21 cellular contexts compared by ENCODE assay signal in genomic region chr5:150394912-150395689, GRCh38. TPM values are rescaled to one million over a fixed set of nuclear protein-coding genes. Genes with fewer than 3 reads are reported as not detected.
DNase-seq lines count a peak whose midpoint lies in the region; ATAC-seq and TF ChIP-seq lines count a peak whose summit lies in the region.
"Had no signal": no experiment of that assay in that cellular context is flagged by ENCODE, and none has a peak within 500 bp of the region (broad histone marks: within the 10 kb centered on the region; RNA-seq: fewer than 3 reads in every experiment).

No MANE protein-coding gene starts in this region.

- POLR2A ChIA-PET in OCI-LY7 (lab: Charles Lee) = interaction anchor here (0.7 to 1.2 kb wide), 2 partner anchors 23 to 32 kb away, joined by 3 read pairs; no protein-coding TSS in a partner anchor

- peak overlapping the region; percentile 7 to 68 for H3K27ac Mint-ChIP-seq in activated naive CD4-positive, alpha-beta T cell treated with anti-CD3 and anti-CD28 coated beads, Interleukin-2, amount 50 U/mL, for 72 hours
- H3K27ac Mint-ChIP-seq in effector memory CD8-positive, alpha-beta T cell = peak overlapping the region; percentile 49 to 82
- H3K27ac Mint-ChIP-seq in stimulated activated naive B cell treated with anti-CD40 and anti-IgM and Interleukin-4, amounts not matched to agents 10 μg/mL and 1 μg/mL and 100 μg/mL, for 72 hours = peak overlapping the region; percentile 76
- H3K27ac Mint-ChIP-seq: nephron, progenitor cell of endocrine pancreas had no signal

- TF ChIP-seq CTCF in OCI-LY7 (conservative IDR thresholded peaks at IDR 0.05; ENCODE audit: low read length) = peak; percentile 31; the same call in 1 of the 2 replicates
- no peak for TF ChIP-seq CTCF in GM13976 (IDR thresholded peaks at IDR 0.05; ENCODE audit: borderline replicate concordance, control extremely low read depth, extremely low read depth, insufficient read depth, missing control alignments)

- H3K4me2 ChIP-seq in OCI-LY7 (ENCODE audit: low read length) = no peak overlapping the region

- H2AFZ ChIP-seq in OCI-LY7 (ENCODE audit: low read length) = no peak overlapping the region

- H3K9me2 ChIP-seq in OCI-LY7 (ENCODE audit: insufficient read depth, low read length) = no peaks in the 10 kb centered on the region

- H3K4me1 Mint-ChIP-seq in effector memory CD8-positive, alpha-beta T cell (ENCODE audit: low read depth in 2 of 2) = peaks cover 9 to 13% of the 10 kb centered on the region in 2 donors
- peaks cover 29 to 50% of the 10 kb centered on the region in 2 donors for H3K4me1 Mint-ChIP-seq in stimulated activated naive B cell treated with anti-CD40 and anti-IgM and Interleukin-4, amounts not matched to agents 10 μg/mL and 1 μg/mL and 100 μg/mL, for 72 hours
- H3K4me1 Mint-ChIP-seq: nephron had no signal

- H3K36me3 Mint-ChIP-seq in activated naive CD4-positive, alpha-beta T cell treated with anti-CD3 and anti-CD28 coated beads, Interleukin-2, amount 50 U/mL, for 72 hours = peaks cover 8 to 9% of the 10 kb centered on the region in 2 donors
- H3K36me3 Mint-ChIP-seq in effector memory CD8-positive, alpha-beta T cell (ENCODE audit: insufficient read depth) = peaks cover 89% of the 10 kb centered on the region
- peaks cover 40 to 64% of the 10 kb centered on the region in 2 donors for H3K36me3 Mint-ChIP-seq in stimulated activated naive B cell treated with anti-CD40 and anti-IgM and Interleukin-4, amounts not matched to agents 10 μg/mL and 1 μg/mL and 100 μg/mL, for 72 hours

- CTCF ChIA-PET in OCI-LY7 (lab: Charles Lee; ENCODE audit: unreplicated experiment) = no interaction called here

- no peaks in the 10 kb centered on the region for H4K20me1 ChIP-seq in OCI-LY7 (ENCODE audit: insufficient read depth, low read length)

- ATAC-seq in activated naive CD4-positive, alpha-beta T cell treated with anti-CD3 and anti-CD28 coated beads, Interleukin-2, amount 50 U/mL, for 72 hours = no peak
- ATAC-seq in effector memory CD8-positive, alpha-beta T cell (replicated peaks) = no peak
- no peak for ATAC-seq in stimulated activated naive B cell treated with anti-CD40 and anti-IgM and Interleukin-4, amounts not matched to agents 10 μg/mL and 1 μg/mL and 100 μg/mL, for 72 hours (replicated peaks)
- ATAC-seq: gastroesophageal sphincter, left cardiac atrium had no signal

- intact Hi-C loops in OCI-LY7 (cut with micrococcal nuclease; ENCODE audit: unreplicated experiment) = no loop called here

- H3K79me2 ChIP-seq in OCI-LY7 (ENCODE audit: insufficient read depth, low read depth, low read length) = no peaks in the 10 kb centered on the region

- H3K9me3 ChIP-seq in OCI-LY7 (ENCODE audit: low read length) = no peaks in the 10 kb centered on the region
- H3K9me3 ChIP-seq: gastroesophageal sphincter had no signal

- peaks cover 98% of the 10 kb centered on the region for H3K36me3 ChIP-seq in OCI-LY7 (ENCODE audit: insufficient read depth, low read length)

- no peak overlapping the region for H3K4me3 ChIP-seq in OCI-LY7 (ENCODE audit: low read depth, low read length, poor library complexity, severe bottlenecking)
- H3K4me3 ChIP-seq: cardiac muscle cell, gastroesophageal sphincter, skin epidermis had no signal

- H3K27me3 Mint-ChIP-seq in effector memory CD8-positive, alpha-beta T cell = no peaks in the 10 kb centered on the region
- peaks cover 0 to 2% of the 10 kb centered on the region in 2 donors for H3K27me3 Mint-ChIP-seq in stimulated activated naive B cell treated with anti-CD40 and anti-IgM and Interleukin-4, amounts not matched to agents 10 μg/mL and 1 μg/mL and 100 μg/mL, for 72 hours
- H3K27me3 Mint-ChIP-seq: CD4-positive, alpha-beta T cell; progenitor cell of endocrine pancreas had no signal

- H3K27ac ChIP-seq in OCI-LY7 (ENCODE audit: low read depth, low read length, poor library complexity, severe bottlenecking) = no peak overlapping the region
- H3K27ac ChIP-seq: cardiac muscle cell, gastroesophageal sphincter, skin epidermis had no signal

- peaks cover 13% of the 10 kb centered on the region for H3K4me1 ChIP-seq in OCI-LY7 (ENCODE audit: insufficient read depth, low read length, poor library complexity, severe bottlenecking)
- H3K4me1 ChIP-seq: gastroesophageal sphincter had no signal

- in situ Hi-C loops in GM13976 (cut with MboI; ENCODE audit: low sequenced_read_pairs, unreplicated experiment) = no loop called here

- no peak for DNase-seq in activated naive CD4-positive, alpha-beta T cell treated with anti-CD3 and anti-CD28 coated beads, Interleukin-2, amount 50 U/mL, for 72 hours (ENCODE audit: low spot score in 2 of 2)
- DNase-seq in activated naive CD4-positive, alpha-beta T cell treated with anti-CD3 and anti-CD28 coated beads, Interleukin-2, amount 50 U/mL, for 16 hours = no peak
- no peak for DNase-seq in OCI-LY7 (ENCODE audit: low spot score)
- no peak for DNase-seq in effector memory CD8-positive, alpha-beta T cell
- DNase-seq in stimulated activated naive B cell treated with anti-CD40 and anti-IgM and Interleukin-4, amounts not matched to agents 10 μg/mL and 1 μg/mL and 100 μg/mL, for 72 hours = no peak
- no peak for DNase-seq in HCEC 1CT
- no peak for DNase-seq in GM13976 (ENCODE audit: low spot score)
- no peak for DNase-seq in activated effector memory CD4-positive, alpha-beta T cell treated with Interleukin-2 at 50 U/mL for 16 hours
- DNase-seq: activated CD4-positive, alpha-beta T cell treated with anti-CD3 and anti-CD28 coated beads for 4 hours; CD4-positive, alpha-beta T cell; left cardiac atrium; mesendoderm; NCI-H1092; NCI-H2081; NCI-H446 treated with DMSO at 0.1 percent for 48 hours; SW 1271 had no signal

- H3K9me3 Mint-ChIP-seq in activated naive CD4-positive, alpha-beta T cell treated with anti-CD3 and anti-CD28 coated beads, Interleukin-2, amount 50 U/mL, for 72 hours = no peaks in the 10 kb centered on the region
- H3K9me3 Mint-ChIP-seq in effector memory CD8-positive, alpha-beta T cell = no peaks in the 10 kb centered on the region
- H3K9me3 Mint-ChIP-seq in stimulated activated naive B cell treated with anti-CD40 and anti-IgM and Interleukin-4, amounts not matched to agents 10 μg/mL and 1 μg/mL and 100 μg/mL, for 72 hours = no peaks in the 10 kb centered on the region
- H3K9me3 Mint-ChIP-seq: CD4-positive, alpha-beta T cell; nephron had no signal

- BruUV-seq in OCI-LY7 (replicated peaks; lab: Mats Ljungman, UMichigan) = no TSS peak

- no peak overlapping the region for H3K4me3 Mint-ChIP-seq in effector memory CD8-positive, alpha-beta T cell
- H3K4me3 Mint-ChIP-seq in stimulated activated naive B cell treated with anti-CD40 and anti-IgM and Interleukin-4, amounts not matched to agents 10 μg/mL and 1 μg/mL and 100 μg/mL, for 72 hours = no peak overlapping the region
- H3K4me3 Mint-ChIP-seq: CD4-positive, alpha-beta T cell; nephron had no signal

RNA-seq across cellular contexts. Expression of gene CD74, which starts 17.6 kb away (rescaled TPM):
- 100 to 1,000 TPM; 249 to 277 TPM for total RNA-seq in activated naive CD4-positive, alpha-beta T cell treated with anti-CD3 and anti-CD28 coated beads, Interleukin-2, amount 50 U/mL, for 72 hours
- total RNA-seq in OCI-LY7 (2014; rRNA removed; shearing (Covaris generic)) = 2,446 and 3,686 TPM in 2 replicates
- 1,759 and 1,769 TPM in 2 replicates for total RNA-seq in OCI-LY7 (2022)

RNA-seq across cellular contexts. Expression of gene TCOF1, which starts 37.6 kb away (rescaled TPM):
- total RNA-seq in activated naive CD4-positive, alpha-beta T cell treated with anti-CD3 and anti-CD28 coated beads, Interleukin-2, amount 50 U/mL, for 72 hours = 10 to 100 TPM; 91.9 to 94.4 TPM
- 61.3 and 62.9 TPM in 2 replicates for total RNA-seq in OCI-LY7 (2014; rRNA removed; shearing (Covaris generic))
- 104 and 108 TPM in 2 replicates for total RNA-seq in OCI-LY7 (2022)

RNA-seq across cellular contexts. Expression of gene RPS14, which starts 54.4 kb away (rescaled TPM):
- total RNA-seq in activated naive CD4-positive, alpha-beta T cell treated with anti-CD3 and anti-CD28 coated beads, Interleukin-2, amount 50 U/mL, for 72 hours = 1,000 to 10,000 TPM; 2,876 to 3,412 TPM
- total RNA-seq in OCI-LY7 (2014; rRNA removed; shearing (Covaris generic)) = 2,281 and 2,351 TPM in 2 replicates
- 2,284 and 2,304 TPM in 2 replicates for total RNA-seq in OCI-LY7 (2022)

Comparison
In these comparisons a context has a peak if more than half of its experiments do, and no peak if none do; other contexts are left out.
1. RNA of gene CD74, which starts 17.6 kb away (total RNA-seq): 1,759 to 3,686 TPM in OCI-LY7; 249 to 277 TPM in activated naive CD4-positive, alpha-beta T cell treated with anti-CD3 and anti-CD28 coated beads, Interleukin-2, amount 50 U/mL, for 72 hours; every median in the first group is over 4 times any median in the second.
2. Peak in every context shown above with its lines, with median percentiles within 50 percentile points of each other: H3K27ac Mint-ChIP-seq.